ENCODE assay signal across 8 cellular contexts in the genomic region with DNA sequence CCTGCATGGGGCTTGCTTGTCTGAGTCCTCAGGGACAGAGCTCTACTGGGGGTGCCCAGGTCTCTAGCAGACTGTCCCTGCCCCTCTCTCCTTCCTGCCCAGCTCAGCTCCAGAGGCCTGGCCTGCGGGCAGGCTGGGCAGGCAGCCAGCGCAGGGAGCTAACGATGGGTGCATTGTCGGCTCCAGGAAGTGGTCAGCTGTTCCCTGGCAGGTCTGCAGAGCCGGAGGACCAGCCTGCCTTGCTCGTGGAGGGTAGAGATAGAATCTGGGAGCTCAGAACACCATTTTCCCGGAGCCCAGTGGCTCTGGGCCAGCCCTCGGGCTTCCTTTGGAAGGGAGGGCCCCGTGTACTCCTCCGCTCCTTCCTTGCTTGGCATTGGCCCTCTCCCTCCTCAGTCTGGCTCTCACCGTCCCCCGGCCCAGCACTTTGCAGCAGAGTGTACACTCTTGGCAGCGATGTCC.
DNase-seq lines count a peak whose midpoint lies in the region; ATAC-seq and TF ChIP-seq lines count a peak whose summit lies in the region.

No MANE protein-coding gene starts in this region.

- H3K36me3 ChIP-seq in MG63 (peaks cover 80% of the 10 kb centered on the region), right lobe of liver (no peaks in the 10 kb centered on the region), tibial artery (peaks cover 0 to 9% (median 0%) of the 10 kb centered on the region in 3 donors)

- intact Hi-C loops in right lobe of liver (cut with DNase I), result no loop called here
- intact Hi-C loops in tibial artery (cut with DNase I; ENCODE audit: low total_unique reads), result no loop called here

- no peaks in the 10 kb centered on the region for H3K9me3 ChIP-seq in MG63
- H3K9me3 ChIP-seq in right lobe of liver, result no peaks in the 10 kb centered on the region
- no peaks in the 10 kb centered on the region for H3K9me3 ChIP-seq in tibial artery

- H3K4me3 ChIP-seq in MG63, result no peak overlapping the region
- no peak overlapping the region for H3K4me3 ChIP-seq in right lobe of liver
- peak overlapping the region; percentile 12 to 38 for H3K4me3 ChIP-seq in tibial artery

- H3K4me1 ChIP-seq in right lobe of liver, result peaks cover 0 to 26% (median 2%) of the 10 kb centered on the region in 4 donors
- peaks cover 0 to 63% (median 53%) of the 10 kb centered on the region in 4 donors for H3K4me1 ChIP-seq in tibial artery

- TF ChIP-seq CTCF in right lobe of liver (IDR thresholded peaks at IDR 0.05) (no peak), tibial artery (IDR thresholded peaks at IDR 0.05) (no peak)

- WGBS in right lobe of liver (ENCODE audit: insufficient coverage, low coverage, low lambda C conversion rate, missing lambda C conversion rate), result 20% methylated on average over 6 of the region's 13 CpGs

- ATAC-seq in right lobe of liver, result peak; percentile 58 to 74 (median 63)
- no peak for ATAC-seq in GM18517 (IDR thresholded peaks at IDR 0.05; ENCODE audit: unreplicated experiment)
- ATAC-seq in GM19351 (IDR thresholded peaks at IDR 0.05; ENCODE audit: unreplicated experiment), result no peak

- H3K27ac ChIP-seq in caudate nucleus (ENCODE audit: low read depth, low read length) (peak overlapping the region; percentile 38), right lobe of liver (peak overlapping the region; percentile 31 to 74 (median 48)), tibial artery (peak overlapping the region; percentile 77 to 81)

- TF ChIP-seq POLR2A in right lobe of liver (IDR thresholded peaks at IDR 0.05), result no peak

- DNase-seq in MG63, result peak; percentile 98
- DNase-seq in caudate nucleus (lab: John Stamatoyannopoulos, UW), result peak in 46 of 61 donors; percentile 10 to 83 (median 35)
- peak in 2 of 3 donors; percentile 62 to 65 for DNase-seq in right lobe of liver
- peak; percentile 74 to 92 for DNase-seq in tibial artery
- no peak for DNase-seq in NCI-H345 (lab: John Stamatoyannopoulos, UW)
- DNase-seq in NCI-H128 (lab: John Stamatoyannopoulos, UW; ENCODE audit: unreplicated experiment), result no peak

- H3K27me3 ChIP-seq in MG63 (no peaks in the 10 kb centered on the region), right lobe of liver (no peaks in the 10 kb centered on the region), tibial artery (no peaks in the 10 kb centered on the region)

Comparison
In these comparisons a context has a peak if more than half of its experiments do, and no peak if none do; other contexts are left out.
1. DNase-seq: peak in MG63 (single experiment), caudate nucleus (46 of 61), right lobe of liver (2 of 3) and tibial artery (2 of 2); none in NCI-H345 (single experiment) and NCI-H128 (single experiment).
2. H3K4me3 ChIP-seq: peak in tibial artery (2 of 2); none in MG63 (single experiment) and right lobe of liver (0 of 3).
3. ATAC-seq: peak in right lobe of liver (4 of 4); none in GM18517 (single experiment) and GM19351 (single experiment).
4. Peak in every context shown above with its lines, with median percentiles within 50 percentile points of each other: H3K27ac ChIP-seq.